ENCODE assay signal across 1 cellular context in genomic region chr7:117718116-117718515, GRCh38.
TF ChIP-seq lines count a peak whose summit lies in the region.

No MANE protein-coding gene starts in this region.

TF ChIP-seq in WTC11, 78 proteins besides CTCF, POLR2A, EP300 and RAD21 (continued from another document):
- TF ChIP-seq MAX (CRISPR knock-in tag; IDR thresholded peaks at IDR 0.05) (no peak), MYBL2 (CRISPR knock-in tag; IDR thresholded peaks at IDR 0.05) (no peak), TEAD1 (CRISPR knock-in tag; IDR thresholded peaks at IDR 0.05) (no peak), ARID4B (CRISPR knock-in tag; IDR thresholded peaks at IDR 0.05; ENCODE audit: borderline replicate concordance) (no peak), ZMAT4 (CRISPR knock-in tag; IDR thresholded peaks at IDR 0.05) (no peak), FOXP4 (CRISPR knock-in tag; IDR thresholded peaks at IDR 0.05) (no peak)
